ENCODE assay signal across 8 cellular contexts in genomic region chr12:40010899-40011774, GRCh38.
A peak's percentile ranks its signal among the peaks of the same experiment; 100 is the strongest.
DNase-seq lines count a peak whose midpoint lies in the region; ATAC-seq, FAIRE-seq and TF ChIP-seq lines count a peak whose summit lies in the region.

No MANE protein-coding gene starts in this region.

- ATAC-seq in HG02610 (IDR thresholded peaks at IDR 0.05; ENCODE audit: unreplicated experiment) (peak; percentile 91), left colon (peak; percentile 67)

- no peak overlapping the region for H3K27ac ChIP-seq in 22Rv1

- FAIRE-seq in TTC549 (lab: Jason Lieb, UNC), result peak; percentile 69

- intact Hi-C loops in left colon (cut with DNase I, micrococcal nuclease), result loop anchor here (2.0 to 10.0 kb wide), 2 partner anchors 94 to 96 kb away; partner anchors contain the start of gene SLC2A13 (in 2 of the 2)

- TF ChIP-seq CTCF in 22Rv1 (IDR thresholded peaks at IDR 0.05) (peak; percentile 96), GM12872 (IDR thresholded peaks at IDR 0.05; ENCODE audit: insufficient read depth, low read depth, low read length) (peak; percentile 76)

- peak; percentile 74 for DNase-seq in MV-4-11 (lab: John Stamatoyannopoulos, UW)
- DNase-seq in cerebellar cortex (ENCODE audit: low spot score), result peak; percentile 60
- peak; percentile 43 to 56 for DNase-seq in left colon
- DNase-seq in stimulated activated CD4-positive, alpha-beta T cell treated with anti-CD3 and anti-CD28 coated beads, TNF-alpha, amount 100 ng/mL, for 48 hours (ENCODE audit: low read depth in 3 of 3), result peak; percentile 3 to 37 (median 21)

Comparison
In these comparisons a context has a peak if more than half of its experiments do, and no peak if none do; other contexts are left out.
1. DNase-seq: peak in every context shown above with its lines; median percentile 74 in MV-4-11; 60 in cerebellar cortex; 50 in left colon; 21 in stimulated activated CD4-positive, alpha-beta T cell treated with anti-CD3 and anti-CD28 coated beads, TNF-alpha, amount 100 ng/mL, for 48 hours.